Comparison of ENCODE assay signal across 18 cellular contexts in the genomic region with DNA sequence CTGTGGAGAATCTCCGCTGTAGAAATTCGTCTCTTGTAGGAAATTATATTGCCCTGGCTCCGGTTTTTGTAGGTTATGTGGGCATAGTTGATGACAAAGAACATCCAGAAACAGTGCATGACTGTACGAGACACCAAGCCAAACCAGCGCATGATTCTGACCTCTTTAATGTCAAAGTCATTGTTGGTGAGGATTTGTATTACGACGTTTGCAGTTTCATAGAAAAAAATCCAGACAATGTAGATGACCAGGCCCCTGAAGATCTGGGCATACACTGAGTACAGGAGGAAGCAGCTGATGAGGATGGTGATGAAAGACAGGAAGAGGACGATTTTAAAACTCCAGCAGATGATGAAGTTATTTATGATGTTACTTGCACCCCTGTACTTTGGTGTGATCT.
"Had no signal": no experiment of that assay in that cellular context is flagged by ENCODE, and none has a peak within 500 bp of the region (broad histone marks: within the 10 kb centered on the region; RNA-seq: fewer than 3 reads in every experiment).

No MANE protein-coding gene starts in this region.

- H3K27me3 Mint-ChIP-seq: activated B cell treated with CpG ODN at 0.5 μM for 24 hours; activated CD4-positive, alpha-beta memory T cell treated with anti-CD3 and anti-CD28 coated beads for 36 hours; activated naive CD4-positive, alpha-beta T cell treated with anti-CD3 and anti-CD28 coated beads, Interleukin-2, amount 10 ng/mL, durations not matched to agents 7 days and 5 days; effector memory CD8-positive, alpha-beta T cell; naive thymus-derived CD8-positive, alpha-beta T cell; stimulated activated memory B cell treated with anti-CD40 and anti-IgM and Interleukin-4, amounts not matched to agents 10 μg/mL and 1 μg/mL and 100 μg/mL, for 72 hours had no signal

- H3K27ac Mint-ChIP-seq: activated CD4-positive, alpha-beta memory T cell treated with anti-CD3 and anti-CD28 coated beads for 36 hours; activated naive CD4-positive, alpha-beta T cell treated with anti-CD3 and anti-CD28 coated beads, Interleukin-2, amount 10 ng/mL, durations not matched to agents 7 days and 5 days; dendritic cell treated with granulocyte-macrophage colony-stimulating factor and Interleukin-4, amounts not matched to agents 40 ng/mL and 50 ng/mL, for 4 days; effector memory CD8-positive, alpha-beta T cell; stimulated activated memory B cell treated with anti-CD40 and anti-IgM and Interleukin-4, amounts not matched to agents 10 μg/mL and 1 μg/mL and 100 μg/mL, for 72 hours had no signal

- ATAC-seq: effector memory CD8-positive, alpha-beta T cell; foreskin keratinocyte; left cardiac atrium; naive thymus-derived CD8-positive, alpha-beta T cell; stimulated activated memory B cell treated with anti-CD40 and anti-IgM and Interleukin-4, amounts not matched to agents 10 μg/mL and 1 μg/mL and 100 μg/mL, for 72 hours had no signal

- H3K9me3 Mint-ChIP-seq: activated B cell treated with CpG ODN at 0.5 μM for 24 hours; activated CD4-positive, alpha-beta memory T cell treated with anti-CD3 and anti-CD28 coated beads for 36 hours; activated naive CD4-positive, alpha-beta T cell treated with anti-CD3 and anti-CD28 coated beads, Interleukin-2, amount 10 ng/mL, durations not matched to agents 7 days and 5 days; dendritic cell treated with granulocyte-macrophage colony-stimulating factor and Interleukin-4, amounts not matched to agents 40 ng/mL and 50 ng/mL, for 4 days; effector memory CD8-positive, alpha-beta T cell; naive thymus-derived CD8-positive, alpha-beta T cell; stimulated activated memory B cell treated with anti-CD40 and anti-IgM and Interleukin-4, amounts not matched to agents 10 μg/mL and 1 μg/mL and 100 μg/mL, for 72 hours had no signal

- H3K36me3 ChIP-seq: adrenal gland, spleen, thoracic aorta had no signal

- H3K9me3 ChIP-seq: adrenal gland, spleen, thoracic aorta had no signal

- H3K4me3 ChIP-seq: adrenal gland, spleen, thoracic aorta had no signal

- DNase-seq: activated B cell treated with CpG ODN at 0.5 μM for 24 hours; activated CD4-positive, alpha-beta memory T cell treated with anti-CD3 and anti-CD28 coated beads for 36 hours; activated CD4-positive, alpha-beta T cell treated with anti-CD3 and anti-CD28 coated beads for 4 hours; activated effector memory CD4-positive, alpha-beta T cell treated with Interleukin-2 at 50 U/mL for 16 hours; activated naive CD4-positive, alpha-beta T cell treated with anti-CD3 and anti-CD28 coated beads, Interleukin-2, amount 10 ng/mL, durations not matched to agents 7 days and 5 days; activated T-cell treated with anti-CD3 and anti-CD28 coated beads, Interleukin-2, amount 50 U/mL, for 48 hours; adrenal gland; effector memory CD8-positive, alpha-beta T cell; foreskin keratinocyte; glutamatergic neuron; hippocampal formation; left cardiac atrium; naive thymus-derived CD8-positive, alpha-beta T cell; spleen; stimulated activated CD4-positive, alpha-beta T cell treated with anti-CD3 and anti-CD28 coated beads, Interleukin-4, amount 100 ng/mL, for 4 hours had no signal

- H3K36me3 Mint-ChIP-seq: activated CD4-positive, alpha-beta memory T cell treated with anti-CD3 and anti-CD28 coated beads for 36 hours; naive thymus-derived CD8-positive, alpha-beta T cell; stimulated activated memory B cell treated with anti-CD40 and anti-IgM and Interleukin-4, amounts not matched to agents 10 μg/mL and 1 μg/mL and 100 μg/mL, for 72 hours had no signal

- H3K4me1 ChIP-seq: foreskin keratinocyte had no signal

- H3K27ac ChIP-seq: adrenal gland, foreskin keratinocyte, thoracic aorta had no signal

- H3K4me3 Mint-ChIP-seq: activated B cell treated with CpG ODN at 0.5 μM for 24 hours; activated CD4-positive, alpha-beta memory T cell treated with anti-CD3 and anti-CD28 coated beads for 36 hours; activated naive CD4-positive, alpha-beta T cell treated with anti-CD3 and anti-CD28 coated beads, Interleukin-2, amount 10 ng/mL, durations not matched to agents 7 days and 5 days; dendritic cell treated with granulocyte-macrophage colony-stimulating factor and Interleukin-4, amounts not matched to agents 40 ng/mL and 50 ng/mL, for 4 days; effector memory CD8-positive, alpha-beta T cell; naive thymus-derived CD8-positive, alpha-beta T cell; stimulated activated memory B cell treated with anti-CD40 and anti-IgM and Interleukin-4, amounts not matched to agents 10 μg/mL and 1 μg/mL and 100 μg/mL, for 72 hours had no signal

- H3K27me3 ChIP-seq: adrenal gland, foreskin keratinocyte, spleen had no signal
